In genomic region chr20:11231742-11232141, GRCh38 we compare ENCODE assay signal across 17 cellular contexts.
"Had no signal": no experiment of that assay in that cellular context is flagged by ENCODE, and none has a peak within 500 bp of the region (broad histone marks: within the 10 kb centered on the region; RNA-seq: fewer than 3 reads in every experiment).

No MANE protein-coding gene starts in this region.

- H3K27ac ChIP-seq: body of pancreas, right atrium auricular region, transverse colon had no signal

- DNase-seq: activated CD4-positive, alpha-beta T cell treated with anti-CD3 and anti-CD28 coated beads for 1 hour; activated CD4-positive, alpha-beta T cell treated with anti-CD3 and anti-CD28 coated beads, Interleukin-2, amount 50 U/mL, for 48 hours; activated CD8-positive, alpha-beta memory T cell treated with anti-CD3 and anti-CD28 coated beads, Interleukin-2, amount 10 ng/mL, durations not matched to agents 7 days and 5 days; activated effector memory CD4-positive, alpha-beta T cell treated with anti-CD3 and anti-CD28 coated beads, Interleukin-2, amount 50 U/mL, for 16 hours; activated T-cell treated with anti-CD3 and anti-CD28 coated beads, Interleukin-2, amount 50 U/mL, for 24 hours; amniotic stem cell; body of pancreas; dermis blood vessel endothelial cell; foreskin fibroblast; islet precursor cell; T-helper 9 cell; transverse colon had no signal

- ATAC-seq: activated CD8-positive, alpha-beta memory T cell treated with anti-CD3 and anti-CD28 coated beads, Interleukin-2, amount 10 ng/mL, durations not matched to agents 7 days and 5 days; activated naive CD4-positive, alpha-beta T cell treated with anti-CD3 and anti-CD28 coated beads, Interleukin-2, amount 50 U/mL, for 72 hours; body of pancreas; esophagus mucosa; left lobe of liver had no signal

- H3K9me3 ChIP-seq: body of pancreas, right atrium auricular region, transverse colon had no signal

- H3K4me3 ChIP-seq: body of pancreas, right atrium auricular region, smooth muscle cell, transverse colon had no signal

- H3K36me3 ChIP-seq: right atrium auricular region, transverse colon had no signal

- H3K27me3 ChIP-seq: body of pancreas, right atrium auricular region, transverse colon had no signal
